Comparison of ENCODE assay signal across 8 cellular contexts in genomic region chr19:16588089-16588823, GRCh38. TPM values are rescaled to one million over a fixed set of nuclear protein-coding genes. Genes with fewer than 3 reads are reported as not detected.
DNase-seq lines count a peak whose midpoint lies in the region; ATAC-seq, FAIRE-seq and TF ChIP-seq lines count a peak whose summit lies in the region.

No MANE protein-coding gene starts in this region.

- peak overlapping the region in 1 of 2 donors; percentile 32 for H3K4me3 ChIP-seq in CD4-positive, alpha-beta memory T cell (ENCODE audit: low read length in 2 of 2)
- H3K4me3 ChIP-seq in GM12878 (peak overlapping the region; percentile 72), mononuclear cell (ENCODE audit: low read length) (peak overlapping the region; percentile 30), testis (no peak overlapping the region)

- H3K9me3 ChIP-seq in CD4-positive, alpha-beta memory T cell (ENCODE audit: control insufficient read depth in 1 of 2, low read length in 2 of 2) = no peaks in the 10 kb centered on the region
- H3K9me3 ChIP-seq in GM12878 (replicated peaks; ENCODE audit: control insufficient read depth, insufficient read depth, low read length) (no peaks in the 10 kb centered on the region), mononuclear cell (ENCODE audit: low read depth, low read length) (no peaks in the 10 kb centered on the region), testis (no peaks in the 10 kb centered on the region)

- CTCF ChIA-PET in CD4-positive, alpha-beta memory T cell (lab: Charles Lee; ENCODE audit: partially characterized antibody) = interaction anchor here (0.6 to 1.8 kb wide), 6 partner anchors 11 to 61 kb away, joined by 3 to 9 read pairs (median 4); no protein-coding TSS in a partner anchor
- CTCF ChIA-PET in GM12878 (lab: Yijun Ruan, JAX) = interaction anchor here (0.6 to 9.8 kb wide), 12 partner anchors 12 to 444 kb away, joined by 3 to 83 read pairs (median 4); partner anchors contain the start of gene MED26

- no peaks in the 10 kb centered on the region for H3K36me3 ChIP-seq in CD4-positive, alpha-beta memory T cell (ENCODE audit: insufficient read depth, low read length)
- H3K36me3 ChIP-seq in GM12878 (ENCODE audit: control insufficient read depth in 2 of 2, insufficient read depth in 2 of 2, low read length in 1 of 2) (peaks cover 3 to 4% of the 10 kb centered on the region in 2 experiments; a peak in 2 of 4 replicates), testis (ENCODE audit: low read depth, missing control alignments) (no peaks in the 10 kb centered on the region)

- peak overlapping the region; percentile 77 to 90 (median 84) for H3K4me3 Mint-ChIP-seq in CD4-positive, alpha-beta memory T cell
- peak overlapping the region; percentile 79 for H3K4me3 Mint-ChIP-seq in T-helper 1 cell treated with Interleukin-12 subunit alpha and Interleukin-12 subunit beta and Interleukin-4 antibody, amounts not matched to agents 30 μg/mL and 1 μg/mL, for 36 hours

- no peak overlapping the region for H2AFZ ChIP-seq in GM12878 (ENCODE audit: control insufficient read depth, low read depth, low read length)

- H3K4me1 Mint-ChIP-seq in CD4-positive, alpha-beta memory T cell = peaks cover 58 to 93% (median 77%) of the 10 kb centered on the region in 4 donors
- peaks cover 79% of the 10 kb centered on the region for H3K4me1 Mint-ChIP-seq in T-helper 1 cell treated with Interleukin-12 subunit alpha and Interleukin-12 subunit beta and Interleukin-4 antibody, amounts not matched to agents 30 μg/mL and 1 μg/mL, for 36 hours (ENCODE audit: low read depth)

- peak; percentile 72 to 84 for TF ChIP-seq EP300 in GM12878 (IDR thresholded peaks at IDR 0.05; ENCODE audit: borderline replicate concordance in 1 of 2, control insufficient read depth in 1 of 2, low read depth in 2 of 2, low read length in 2 of 2)

- no peaks in the 10 kb centered on the region for H3K9me3 Mint-ChIP-seq in CD4-positive, alpha-beta memory T cell
- no peaks in the 10 kb centered on the region for H3K9me3 Mint-ChIP-seq in T-helper 1 cell treated with Interleukin-12 subunit alpha and Interleukin-12 subunit beta and Interleukin-4 antibody, amounts not matched to agents 30 μg/mL and 1 μg/mL, for 36 hours

- H3K27me3 ChIP-seq in CD4-positive, alpha-beta memory T cell (ENCODE audit: insufficient read depth, low read length) = no peaks in the 10 kb centered on the region
- no peaks in the 10 kb centered on the region for H3K27me3 ChIP-seq in GM12878 (replicated peaks in 1 of 2; ENCODE audit: control insufficient read depth in 2 of 2, insufficient read depth in 2 of 2, low read length in 1 of 2)
- no peaks in the 10 kb centered on the region for H3K27me3 ChIP-seq in mononuclear cell (ENCODE audit: insufficient read depth, low read length)
- no peaks in the 10 kb centered on the region for H3K27me3 ChIP-seq in testis

- TSS peak; percentile 60 for BruUV-seq in GM12878 (replicated peaks; lab: Mats Ljungman, UMichigan)

- peak; percentile 43 for ATAC-seq in GM19351 (IDR thresholded peaks at IDR 0.05; ENCODE audit: unreplicated experiment)
- ATAC-seq in HG03469 (IDR thresholded peaks at IDR 0.05; ENCODE audit: unreplicated experiment) = peak; percentile 28
- ATAC-seq in GM12878 = peak; percentile 63

- TF ChIP-seq CTCF in GM12878 (IDR thresholded peaks at IDR 0.05 in 2 of 3, conservative IDR thresholded peaks at IDR 0.05 in 1 of 3; ENCODE audit: control insufficient read depth in 2 of 3, extremely low read depth in 1 of 3, insufficient read depth in 1 of 3, low read depth in 3 of 3, low read length in 3 of 3) (peak in 1 of 3 experiments; percentile 32; a peak in 1 of 6 replicates), testis (IDR thresholded peaks at IDR 0.05) (no peak)

- SMC1A ChIA-PET in GM12878 (lab: Charles Lee; ENCODE audit: uncharacterized antibody, unreplicated experiment) = interaction anchor here (0.9 to 10.9 kb wide), 17 partner anchors 8 to 146 kb away, joined by 3 to 164 read pairs (median 5); partner anchors contain the start of genes MED26, SLC35E1, SMIM7 and TMEM38A

- H3K9ac ChIP-seq in GM12878 (ENCODE audit: control insufficient read depth, insufficient read depth, low read length) = peak overlapping the region; percentile 99

- FAIRE-seq in GM12878 (lab: Jason Lieb, UNC) = peak; percentile 91

- no peaks in the 10 kb centered on the region; the same call in 1 of the 2 replicates for H4K20me1 ChIP-seq in GM12878 (ENCODE audit: control insufficient read depth, insufficient read depth)

- in situ Hi-C loops in GM12878 (cut with MboI) = loop anchor here (5.0 to 25.0 kb wide), 2 partner anchors 39 to 2001 kb away; partner anchors contain the start of genes CLEC17A and MED26

- DNase-seq in CD4-positive, alpha-beta memory T cell = peak; percentile 67 to 84 (median 74)
- DNase-seq in GM12878 (ENCODE audit: low read depth, low spot score) = peak; percentile 90
- DNase-seq in testis = peak; percentile 64
- DNase-seq in COR-L47 (lab: John Stamatoyannopoulos, UW) = no peak

- peaks cover 0 to 2% of the 10 kb centered on the region in 2 donors for H3K36me3 Mint-ChIP-seq in CD4-positive, alpha-beta memory T cell
- H3K36me3 Mint-ChIP-seq in T-helper 1 cell treated with Interleukin-12 subunit alpha and Interleukin-12 subunit beta and Interleukin-4 antibody, amounts not matched to agents 30 μg/mL and 1 μg/mL, for 36 hours (ENCODE audit: low read depth) = peaks cover 7% of the 10 kb centered on the region

- TF ChIP-seq RAD21 in GM12878 (IDR thresholded peaks at IDR 0.05; ENCODE audit: insufficient read depth, low read depth, low read length) = peak; percentile 37; the same call in 1 of the 2 replicates

- H3K4me2 ChIP-seq in GM12878 (ENCODE audit: control insufficient read depth, insufficient read depth) = peak overlapping the region; percentile 100

- intact Hi-C loops in CD4-positive, alpha-beta memory T cell (cut with micrococcal nuclease) = no loop called here
- intact Hi-C loops in GM12878 (cut with micrococcal nuclease; ENCODE audit: unreplicated experiment) (loop anchor here (1.0 to 5.0 kb wide), 3 partner anchors 46 to 511 kb away; partner anchors contain the start of genes CHERP, HSH2D and TPM4), testis (cut with DNase I; ENCODE audit: low total_unique reads) (no loop called here)

- H3K79me2 ChIP-seq in GM12878 (ENCODE audit: control insufficient read depth, insufficient read depth, low read length) = peaks cover 96% of the 10 kb centered on the region

- peak; percentile 92 for TF ChIP-seq POLR2A in GM12878 (IDR thresholded peaks at IDR 0.05; ENCODE audit: low read depth, low read length)
- TF ChIP-seq POLR2A in testis (IDR thresholded peaks at IDR 0.05) = no peak

- peaks cover 92% of the 10 kb centered on the region for H3K4me1 ChIP-seq in CD4-positive, alpha-beta memory T cell (ENCODE audit: insufficient read depth, low read length)
- H3K4me1 ChIP-seq in GM12878 (ENCODE audit: control insufficient read depth, insufficient read depth, low read length) (peaks cover 69% of the 10 kb centered on the region), mononuclear cell (ENCODE audit: insufficient read depth, low read length) (peaks cover 94% of the 10 kb centered on the region), testis (peaks cover 69% of the 10 kb centered on the region)

- peak overlapping the region; percentile 95 to 99 (median 97) for H3K27ac Mint-ChIP-seq in CD4-positive, alpha-beta memory T cell
- H3K27ac Mint-ChIP-seq in T-helper 1 cell treated with Interleukin-12 subunit alpha and Interleukin-12 subunit beta and Interleukin-4 antibody, amounts not matched to agents 30 μg/mL and 1 μg/mL, for 36 hours = peak overlapping the region; percentile 91

- RAD21 ChIA-PET in GM12878 (lab: Charles Lee; ENCODE audit: unreplicated experiment) = interaction anchor here (0.7 to 11.3 kb wide), 22 partner anchors 11 to 537 kb away, joined by 3 to 169 read pairs (median 6); partner anchors contain the start of genes C19orf44, CALR3, CHERP and MED26

- POLR2A ChIA-PET in CD4-positive, alpha-beta memory T cell (lab: Charles Lee; ENCODE audit: partially characterized antibody) = interaction anchor here (0.8 to 11.2 kb wide), 12 partner anchors 11 to 72 kb away, joined by 3 to 109 read pairs (median 8); partner anchors contain the start of genes MED26, SLC35E1, SMIM7 and TMEM38A
- POLR2A ChIA-PET in GM12878 (lab: Charles Lee) = interaction anchor here (0.5 to 13.1 kb wide), 14 partner anchors 9 to 188 kb away, joined by 3 to 220 read pairs (median 4); partner anchors contain the start of genes CHERP, MED26, NWD1 and SLC35E1

- H3K27me3 Mint-ChIP-seq in CD4-positive, alpha-beta memory T cell = no peaks in the 10 kb centered on the region
- no peaks in the 10 kb centered on the region for H3K27me3 Mint-ChIP-seq in T-helper 1 cell treated with Interleukin-12 subunit alpha and Interleukin-12 subunit beta and Interleukin-4 antibody, amounts not matched to agents 30 μg/mL and 1 μg/mL, for 36 hours (ENCODE audit: low read depth)

- peak overlapping the region; percentile 58 for H3K27ac ChIP-seq in CD4-positive, alpha-beta memory T cell (ENCODE audit: low read depth, low read length)
- H3K27ac ChIP-seq in GM12878 (ENCODE audit: control insufficient read depth, insufficient read depth) (peak overlapping the region; percentile 99), testis (peak overlapping the region in 1 of 2 donors; percentile 60)

- WGBS in GM12878 (ENCODE audit: insufficient coverage, insufficient replicate concordance, low lambda C conversion rate, missing lambda C conversion rate) = 2% methylated on average over 22 of the region's 22 CpGs
- WGBS in testis, 2 donors = 20% methylated on average over 12 to 22 of the region's 22 CpGs

RNA-seq across cellular contexts. Expression of gene SLC35E1, which starts 16.0 kb away (rescaled TPM):
- total RNA-seq in CD4-positive, alpha-beta memory T cell = 10 to 100 TPM; 38.8 TPM
- polyA plus RNA-seq in CD4-positive, alpha-beta memory T cell = 10 to 100 TPM; 15.3 to 31.8 TPM
- 130 and 131 TPM in 2 replicates for total RNA-seq in GM12878 (2013; cell fraction: nucleolus; rRNA removed)
- total RNA-seq in GM12878 (2014; rRNA removed) (24.7 and 26.5 TPM in 2 replicates), GM12878 (2014; rRNA removed; fragmentation: Illumina TruSeq; extraction: Trizol) (20.1 and 20.4 TPM in 2 replicates), GM12878 (2021) (30.9 and 33.7 TPM in 2 replicates), mononuclear cell (38.5 TPM), testis (10 to 100 TPM; 54.0 to 56.3 TPM)
- 23.4 TPM for polyA plus RNA-seq in GM12878 (2011; ENCODE audit: low read depth)
- polyA plus RNA-seq in GM12878 (2011; rRNA removed) (28.7 and 37.7 TPM in 2 replicates), GM12878 (2014; fragmentation: Illumina TruSeq; extraction: Trizol) (20.5 and 23.8 TPM in 2 replicates), GM12878 (2014; fragmentation: Nextera tagmentation; extraction: Ambion mirVana) (10 to 100 TPM; 11.3 to 15.1 TPM), GM12878 (2014; rRNA removed) (19.6 and 26.7 TPM in 2 replicates), GM12878 (2016; fragmentation: Nextera tagmentation; extraction: Ambion mirVana) (10 to 100 TPM; 12.6 to 20.0 TPM), testis (ENCODE audit: insufficient read depth, low read depth, low replicate concordance) (20.3 TPM)
- polyA plus RNA-seq in GM12878 (2011; cell fraction: cytosol; rRNA removed) = 42.7 and 47.6 TPM in 2 replicates
- 45.6 and 46.8 TPM in 2 replicates for polyA plus RNA-seq in GM12878 (2011; cell fraction: nucleus; rRNA removed)
- 32.1 and 35.8 TPM in 2 replicates for polyA plus RNA-seq in GM12878 (2012)
- 96.4 and 132 TPM in 2 replicates for polyA minus RNA-seq in GM12878 (2011; rRNA and poly(A)+ RNA removed)
- polyA minus RNA-seq in GM12878 (2011; cell fraction: cytosol; rRNA and poly(A)+ RNA removed) = 29.0 and 31.5 TPM in 2 replicates
- polyA minus RNA-seq in GM12878 (2011; cell fraction: nucleus; rRNA and poly(A)+ RNA removed) = 27.3 and 43.1 TPM in 2 replicates

RNA-seq across cellular contexts. Expression of gene MED26, which starts 39.7 kb away (rescaled TPM):
- total RNA-seq in CD4-positive, alpha-beta memory T cell = 10 to 100 TPM; 17.8 to 18.6 TPM
- 1 to 10 TPM; 3.3 to 4.6 TPM for polyA plus RNA-seq in CD4-positive, alpha-beta memory T cell
- 44.3 and 46.5 TPM in 2 replicates for total RNA-seq in GM12878 (2013; cell fraction: nucleolus; rRNA removed)
- total RNA-seq in GM12878 (2014; rRNA removed) = 13.8 and 15.3 TPM in 2 replicates
- 7.2 and 8.6 TPM in 2 replicates for total RNA-seq in GM12878 (2014; rRNA removed; fragmentation: Illumina TruSeq; extraction: Trizol)
- total RNA-seq in GM12878 (2021) = 20.2 and 21.4 TPM in 2 replicates
- polyA plus RNA-seq in GM12878 (2011; ENCODE audit: low read depth) = 3.3 TPM
- polyA plus RNA-seq in GM12878 (2011; rRNA removed) = 10.0 and 14.0 TPM in 2 replicates
- 14.4 and 19.2 TPM in 2 replicates for polyA plus RNA-seq in GM12878 (2011; cell fraction: cytosol; rRNA removed)
- polyA plus RNA-seq in GM12878 (2011; cell fraction: nucleus; rRNA removed) = 18.8 and 19.7 TPM in 2 replicates
- polyA plus RNA-seq in GM12878 (2012) = 7.8 and 10.8 TPM in 2 replicates
- 3.6 and 8.0 TPM in 2 replicates for polyA plus RNA-seq in GM12878 (2014; fragmentation: Illumina TruSeq; extraction: Trizol)
- polyA plus RNA-seq in GM12878 (2014; fragmentation: Nextera tagmentation; extraction: Ambion mirVana) = 1 to 10 TPM; 1.1 to 2.2 TPM
- 12.4 and 15.2 TPM in 2 replicates for polyA plus RNA-seq in GM12878 (2014; rRNA removed)
- 10 to 100 TPM in 1 of 2 experiments, 1 to 10 TPM in 1; 9.2 to 10.1 TPM for polyA plus RNA-seq in GM12878 (2016; fragmentation: Nextera tagmentation; extraction: Ambion mirVana)
- polyA minus RNA-seq in GM12878 (2011; rRNA and poly(A)+ RNA removed) = 19.0 and 25.2 TPM in 2 replicates
- polyA minus RNA-seq in GM12878 (2011; cell fraction: cytosol; rRNA and poly(A)+ RNA removed) = 12.0 and 15.0 TPM in 2 replicates
- polyA minus RNA-seq in GM12878 (2011; cell fraction: nucleus; rRNA and poly(A)+ RNA removed) = 21.2 and 41.1 TPM in 2 replicates
- total RNA-seq in mononuclear cell = 21.5 TPM
- 10 to 100 TPM; 66.1 to 66.5 TPM for total RNA-seq in testis
- polyA plus RNA-seq in testis (ENCODE audit: insufficient read depth, low read depth, low replicate concordance) = 80.8 TPM

RNA-seq across cellular contexts. Expression of gene CHERP, which starts 46.0 kb away (rescaled TPM):
- total RNA-seq in CD4-positive, alpha-beta memory T cell = 10 to 100 TPM; 72.9 to 73.5 TPM
- 10 to 100 TPM in 1 of 2 donors, 1 to 10 TPM in 1; 5.3 to 24.6 TPM for polyA plus RNA-seq in CD4-positive, alpha-beta memory T cell
- total RNA-seq in GM12878 (2013; cell fraction: nucleolus; rRNA removed) = 47.2 and 55.4 TPM in 2 replicates
- total RNA-seq in GM12878 (2014; rRNA removed) (3.6 and 4.9 TPM in 2 replicates), GM12878 (2014; rRNA removed; fragmentation: Illumina TruSeq; extraction: Trizol) (6.8 and 7.2 TPM in 2 replicates), GM12878 (2021) (57.5 and 65.3 TPM in 2 replicates), mononuclear cell (7.2 TPM), testis (10 to 100 TPM; 46.5 to 51.3 TPM)
- 13.6 TPM for polyA plus RNA-seq in GM12878 (2011; ENCODE audit: low read depth)
- polyA plus RNA-seq in GM12878 (2011; rRNA removed) (3.2 and 5.1 TPM in 2 replicates), GM12878 (2014; fragmentation: Illumina TruSeq; extraction: Trizol) (3.5 and 17.6 TPM in 2 replicates), GM12878 (2014; fragmentation: Nextera tagmentation; extraction: Ambion mirVana) (1 to 10 TPM in 1 of 2 experiments, under 1 TPM in 1; 0.66 to 1.7 TPM), GM12878 (2014; rRNA removed) (24.0 and 42.2 TPM in 2 replicates), GM12878 (2016; fragmentation: Nextera tagmentation; extraction: Ambion mirVana) (10 to 100 TPM; 47.1 to 49.4 TPM), testis (ENCODE audit: insufficient read depth, low read depth, low replicate concordance) (49.3 TPM)
- 7.8 and 8.6 TPM in 2 replicates for polyA plus RNA-seq in GM12878 (2011; cell fraction: cytosol; rRNA removed)
- 45.6 and 76.2 TPM in 2 replicates for polyA plus RNA-seq in GM12878 (2011; cell fraction: nucleus; rRNA removed)
- 34.7 and 37.6 TPM in 2 replicates for polyA plus RNA-seq in GM12878 (2012)
- polyA minus RNA-seq in GM12878 (2011; rRNA and poly(A)+ RNA removed) = 4.5 and 8.6 TPM in 2 replicates
- 9.5 and 14.8 TPM in 2 replicates for polyA minus RNA-seq in GM12878 (2011; cell fraction: cytosol; rRNA and poly(A)+ RNA removed)
- 15.5 and 27.3 TPM in 2 replicates for polyA minus RNA-seq in GM12878 (2011; cell fraction: nucleus; rRNA and poly(A)+ RNA removed)

Comparison
In these comparisons a context has a peak if more than half of its experiments do, and no peak if none do; other contexts are left out.
1. H3K4me3 ChIP-seq: peak in GM12878 (single experiment) and mononuclear cell (single experiment); none in testis (0 of 2).
2. Peak in every context shown above with its lines, with median percentiles within 50 percentile points of each other: ATAC-seq.